ENCODE assay signal across 9 cellular contexts in the genomic region with DNA sequence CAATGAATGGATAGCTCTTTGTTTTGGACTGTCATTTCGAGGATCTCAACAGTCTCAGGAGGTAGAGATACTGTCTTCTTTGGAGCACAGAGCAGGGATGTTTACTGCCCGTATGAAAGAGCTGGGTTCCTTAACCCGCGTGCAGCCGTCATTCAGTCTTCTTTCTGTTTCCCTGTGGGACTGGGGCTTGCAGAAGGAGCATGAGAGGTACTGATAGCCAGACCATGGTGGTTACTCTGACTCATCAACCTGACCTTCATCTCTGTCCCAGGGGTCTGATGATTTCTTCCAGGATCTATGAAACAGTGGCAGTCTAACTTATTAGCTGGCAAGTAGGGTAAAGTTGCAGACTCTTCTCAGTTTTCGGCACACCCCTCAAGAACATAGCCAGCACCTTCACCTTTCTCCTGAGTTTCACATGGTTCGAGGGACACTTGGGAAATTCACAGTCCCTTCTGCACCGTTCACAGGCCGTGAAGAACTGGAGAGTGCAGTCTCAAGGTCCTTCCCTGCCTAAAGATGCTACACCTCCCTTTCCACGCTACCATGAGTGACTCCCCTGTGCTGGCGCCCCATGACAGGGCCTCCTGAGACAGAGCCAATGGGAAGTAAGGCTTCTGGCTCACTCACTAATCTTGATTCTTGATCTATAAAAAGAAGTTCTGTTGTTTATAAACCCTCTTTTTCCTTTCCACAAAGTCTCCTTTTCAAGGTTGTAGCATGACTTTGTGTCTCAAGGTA.
DNase-seq lines count a peak whose midpoint lies in the region; ATAC-seq lines count a peak whose summit lies in the region.
"Had no signal": no experiment of that assay in that cellular context is flagged by ENCODE, and none has a peak within 500 bp of the region (broad histone marks: within the 10 kb centered on the region; RNA-seq: fewer than 3 reads in every experiment).

No MANE protein-coding gene starts in this region.

- ATAC-seq in GM18511 (IDR thresholded peaks at IDR 0.05; ENCODE audit: unreplicated experiment), result peak; percentile 93
- ATAC-seq in GM21786 (IDR thresholded peaks at IDR 0.05; ENCODE audit: unreplicated experiment), result peak; percentile 85
- peak; percentile 64 for ATAC-seq in HG03439 (IDR thresholded peaks at IDR 0.05; ENCODE audit: unreplicated experiment)
- ATAC-seq in GM21526 (IDR thresholded peaks at IDR 0.05; ENCODE audit: low FRiP score, unreplicated experiment), result no peak

- DNase-seq in fibroblast of gingiva (ENCODE audit: low read depth) (peak; percentile 14), NCI-H146 treated with DMSO at 0.1 percent for 48 hours (lab: John Stamatoyannopoulos, UW; ENCODE audit: unreplicated experiment) (no peak), T-helper 1 cell (no peak), Kasumi-1 (lab: John Stamatoyannopoulos, UW) (no peak)
- DNase-seq: COR-L47 had no signal
